Comparison of ENCODE assay signal across 19 cellular contexts in the genomic region with DNA sequence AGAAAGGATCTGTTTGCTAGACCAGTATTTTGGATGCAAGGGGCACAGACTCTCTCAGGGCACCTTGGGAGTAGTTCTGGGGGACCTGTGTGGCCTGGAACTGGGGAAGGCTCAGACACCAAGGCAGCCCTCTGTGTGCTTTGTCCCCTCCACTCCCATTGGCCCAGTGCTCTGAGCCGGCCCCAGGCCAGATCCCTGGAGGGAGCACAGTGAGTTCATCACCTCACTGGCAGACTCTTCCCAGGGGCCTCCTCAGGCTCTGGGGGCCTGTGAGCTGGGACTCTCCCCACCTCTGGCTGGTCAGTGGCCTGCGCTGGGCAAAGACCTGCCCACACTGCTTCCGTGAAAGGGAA. TPM values are rescaled to one million over a fixed set of nuclear protein-coding genes. Genes with fewer than 3 reads are reported as not detected.
DNase-seq lines count a peak whose midpoint lies in the region; ATAC-seq, FAIRE-seq and TF ChIP-seq lines count a peak whose summit lies in the region.
"Had no signal": no experiment of that assay in that cellular context is flagged by ENCODE, and none has a peak within 500 bp of the region (broad histone marks: within the 10 kb centered on the region; RNA-seq: fewer than 3 reads in every experiment).

No MANE protein-coding gene starts in this region.

- H3K27ac ChIP-seq in left ventricle myocardium inferior (replicated peaks) (peak overlapping the region; percentile 60), K562 (ENCODE audit: extremely low read depth, low read depth, low read length) (no peak overlapping the region), mesendoderm (ENCODE audit: low read depth, low read length) (no peak overlapping the region)

- no peak for TF ChIP-seq EP300 in K562 (IDR thresholded peaks at IDR 0.05; ENCODE audit: low read length)

- H2BK5ac ChIP-seq in mesendoderm (ENCODE audit: low read length) = no peak overlapping the region

- no peaks in the 10 kb centered on the region for H4K20me1 ChIP-seq in K562 (replicated peaks; ENCODE audit: control insufficient read depth, insufficient read depth, low read length)

- intact Hi-C loops in left ventricle myocardium inferior (cut with micrococcal nuclease) (no loop called here), cardiac septum (cut with DNase I) (no loop called here), K562 (cut with micrococcal nuclease) (no loop called here)
- intact Hi-C loops in activated naive CD4-positive, alpha-beta T cell treated with anti-CD3 and anti-CD28 coated beads for 36 hours (cut with micrococcal nuclease) = no loop called here

- H3K79me2 ChIP-seq in K562 (ENCODE audit: control insufficient read depth, insufficient read depth, low read length) (no peaks in the 10 kb centered on the region), mesendoderm (ENCODE audit: control insufficient read depth, insufficient read depth, low read length) (no peaks in the 10 kb centered on the region)

- no peak overlapping the region for H3K27ac Mint-ChIP-seq in type B pancreatic cell
- H3K27ac Mint-ChIP-seq in activated naive CD4-positive, alpha-beta T cell treated with anti-CD3 and anti-CD28 coated beads for 36 hours = no peak overlapping the region
- H3K27ac Mint-ChIP-seq: CD4-positive, alpha-beta memory T cell had no signal

- POLR2A ChIA-PET in K562 (lab: Yijun Ruan, JAX) = interaction anchor here (1.7 to 2.0 kb wide), 2 partner anchors 9 to 37 kb away, joined by 4 to 6 read pairs; no protein-coding TSS in a partner anchor

- in situ Hi-C loops in K562 (cut with MboI) = no loop called here

- no peak overlapping the region for H3K4ac ChIP-seq in mesendoderm (ENCODE audit: low read depth, low read length)

- CTCF ChIA-PET in K562 (lab: Yijun Ruan, JAX; ENCODE audit: low intra/inter-chr PET ratio) = no interaction called here
- CTCF ChIA-PET in activated naive CD4-positive, alpha-beta T cell treated with anti-CD3 and anti-CD28 coated beads for 36 hours (lab: Charles Lee) = no interaction called here

- no peak overlapping the region for H2BK120ac ChIP-seq in mesendoderm (ENCODE audit: low read depth, low read length)

- no peak overlapping the region for H3K4me3 Mint-ChIP-seq in type B pancreatic cell
- no peak overlapping the region for H3K4me3 Mint-ChIP-seq in activated naive CD4-positive, alpha-beta T cell treated with anti-CD3 and anti-CD28 coated beads for 36 hours
- H3K4me3 Mint-ChIP-seq: CD4-positive, alpha-beta memory T cell had no signal

- peaks cover 3% of the 10 kb centered on the region for H3K9me3 Mint-ChIP-seq in type B pancreatic cell
- no peaks in the 10 kb centered on the region for H3K9me3 Mint-ChIP-seq in activated naive CD4-positive, alpha-beta T cell treated with anti-CD3 and anti-CD28 coated beads for 36 hours

- no peak for TF ChIP-seq POLR2A in K562 (conservative IDR thresholded peaks at IDR 0.05)

- no peaks in the 10 kb centered on the region for H3K9me3 ChIP-seq in left ventricle myocardium inferior (replicated peaks)
- H3K9me3 ChIP-seq in K562 (replicated peaks; ENCODE audit: control insufficient read depth, insufficient read depth, low read depth, low read length) = no peaks in the 10 kb centered on the region

- H4K8ac ChIP-seq in mesendoderm (ENCODE audit: low read depth, low read length) = no peak overlapping the region

- H3K23ac ChIP-seq in mesendoderm (ENCODE audit: low read length) = no peak overlapping the region

- no peak for FAIRE-seq in K562 (lab: Jason Lieb, UNC)
- FAIRE-seq: H54, RCC 7860 had no signal

- BruUV-seq in K562 (replicated peaks; lab: Mats Ljungman, UMichigan) = no TSS peak

- DNase-seq in left ventricle myocardium inferior (no peak), cardiac septum (ENCODE audit: low spot score) (no peak), K562 (ENCODE audit: extremely low read depth in 1 of 4, low spot score in 3 of 4) (no peak), mesendoderm (no peak), type B pancreatic cell (ENCODE audit: extremely low spot score, unreplicated experiment) (peak; percentile 61), AG08396 (ENCODE audit: low spot score) (no peak)
- no peak for DNase-seq in activated naive CD4-positive, alpha-beta T cell treated with anti-CD3 and anti-CD28 coated beads for 36 hours
- DNase-seq: CD4-positive, alpha-beta memory T cell; DMS79 treated with DMSO at 0.1 percent for 48 hours; Kasumi-1; NCI-H187; NCI-H345; NCI-H69; SHP77 had no signal

- H3K36me3 ChIP-seq in left ventricle myocardium inferior (no peaks in the 10 kb centered on the region), K562 (ENCODE audit: control insufficient read depth, insufficient read depth, low read length) (no peaks in the 10 kb centered on the region), mesendoderm (ENCODE audit: control insufficient read depth, insufficient read depth, low read length) (no peaks in the 10 kb centered on the region)

- no peak for TF ChIP-seq CTCF in left ventricle myocardium inferior (IDR thresholded peaks at IDR 0.05; ENCODE audit: borderline replicate concordance)
- TF ChIP-seq CTCF in K562 (IDR thresholded peaks at IDR 0.05 in 2 of 3, conservative IDR thresholded peaks at IDR 0.05 in 1 of 3; ENCODE audit: insufficient read depth in 2 of 3, low read depth in 1 of 3, low read length in 3 of 3) = no peak
- no peak for TF ChIP-seq CTCF in type B pancreatic cell (conservative IDR thresholded peaks at IDR 0.05)

- no peaks in the 10 kb centered on the region for H3K9me1 ChIP-seq in K562 (ENCODE audit: control insufficient read depth, insufficient read depth, low read length)

- H3K27me3 ChIP-seq in left ventricle myocardium inferior (ENCODE audit: low read depth) (peaks cover 11% of the 10 kb centered on the region), K562 (ENCODE audit: control insufficient read depth in 2 of 2, insufficient read depth in 2 of 2, low read length in 2 of 2) (no peaks in the 10 kb centered on the region), mesendoderm (ENCODE audit: insufficient read depth, low read length, poor library complexity) (no peaks in the 10 kb centered on the region)

- H3K56ac ChIP-seq in mesendoderm (ENCODE audit: low read length) = peak overlapping the region; percentile 22

- no peak for TF ChIP-seq RAD21 in K562 (CRISPR knock-in tag; conservative IDR thresholded peaks at IDR 0.05 in 1 of 2, IDR thresholded peaks at IDR 0.05 in 1 of 2)

- H3K27me3 Mint-ChIP-seq in type B pancreatic cell = peaks cover 6% of the 10 kb centered on the region
- H3K27me3 Mint-ChIP-seq in activated naive CD4-positive, alpha-beta T cell treated with anti-CD3 and anti-CD28 coated beads for 36 hours (ENCODE audit: low read depth) = peaks cover 17% of the 10 kb centered on the region

- H2AK5ac ChIP-seq in mesendoderm (ENCODE audit: low read length) = no peak overlapping the region

- H2BK15ac ChIP-seq in mesendoderm (replicated peaks; ENCODE audit: low read depth) = no peak overlapping the region

- H3K4me2 ChIP-seq in K562 (ENCODE audit: insufficient read depth, low read length) (no peak overlapping the region), mesendoderm (ENCODE audit: low read length) (no peak overlapping the region)

- H3K4me3 ChIP-seq in left ventricle myocardium inferior (no peak overlapping the region), K562 (no peak overlapping the region), mesendoderm (ENCODE audit: low read length) (no peak overlapping the region)

- H3K79me1 ChIP-seq in mesendoderm (ENCODE audit: low read length) = no peaks in the 10 kb centered on the region

- H3K4me1 Mint-ChIP-seq in type B pancreatic cell (ENCODE audit: unreplicated experiment) = no peaks in the 10 kb centered on the region
- H3K4me1 Mint-ChIP-seq in activated naive CD4-positive, alpha-beta T cell treated with anti-CD3 and anti-CD28 coated beads for 36 hours (ENCODE audit: low read depth) = peaks cover 2% of the 10 kb centered on the region

- no peaks in the 10 kb centered on the region for H3K36me3 Mint-ChIP-seq in type B pancreatic cell
- no peaks in the 10 kb centered on the region for H3K36me3 Mint-ChIP-seq in activated naive CD4-positive, alpha-beta T cell treated with anti-CD3 and anti-CD28 coated beads for 36 hours (ENCODE audit: low read depth)
- H3K36me3 Mint-ChIP-seq: CD4-positive, alpha-beta memory T cell had no signal

- ATAC-seq in K562 = peak; percentile 25; the same call in 1 of the 3 replicates
- no peak for ATAC-seq in HG03139 (IDR thresholded peaks at IDR 0.05; ENCODE audit: unreplicated experiment)

- no peak overlapping the region for H2AFZ ChIP-seq in K562 (ENCODE audit: low read depth, low read length)

- H4K5ac ChIP-seq in mesendoderm (ENCODE audit: low read length) = no peak overlapping the region

- WGBS in K562 (ENCODE audit: insufficient coverage, low coverage, missing lambda C conversion rate) = 44% methylated on average over 3 of the region's 3 CpGs
- WGBS in mesendoderm (ENCODE audit: extremely low coverage, insufficient coverage, low lambda C conversion rate) = no CpG with 5 or more reads among the region's 3 CpGs

- H3K9ac ChIP-seq in K562 (ENCODE audit: insufficient read depth in 1 of 2, low read depth in 2 of 2, low read length in 2 of 2) = peak overlapping the region in 1 of 2 experiments; percentile 77; a peak in 2 of 4 replicates
- no peak overlapping the region for H3K9ac ChIP-seq in mesendoderm (ENCODE audit: low read length)

- H3K4me1 ChIP-seq in left ventricle myocardium inferior (peaks cover 44% of the 10 kb centered on the region), K562 (replicated peaks in 1 of 2; ENCODE audit: control insufficient read depth in 2 of 2, insufficient read depth in 2 of 2, low read length in 2 of 2) (peaks cover 5 to 11% of the 10 kb centered on the region in 2 experiments; a peak in 4 of 5 replicates), mesendoderm (ENCODE audit: control insufficient read depth, low read depth, low read length) (no peaks in the 10 kb centered on the region)

- no peak overlapping the region for H3K18ac ChIP-seq in mesendoderm (ENCODE audit: low read length)

RNA-seq across cellular contexts. Expression of gene CHRDL2, which starts 51.7 kb away (rescaled TPM):
- 6.5 TPM for total RNA-seq in left ventricle myocardium inferior
- 4.9 TPM for total RNA-seq in cardiac septum
- not detected in 2 replicates for total RNA-seq in K562 (2011; cell fraction: chromatin; rRNA removed; ENCODE audit: low replicate concordance)
- not detected in 2 replicates for total RNA-seq in K562 (2011; cell fraction: nucleolus; rRNA removed)
- total RNA-seq in K562 (2011; cell fraction: nucleoplasm; rRNA removed) = not detected in 2 replicates
- not detected in 2 replicates for total RNA-seq in K562 (2014; rRNA removed)
- total RNA-seq in K562 (2014; rRNA removed; fragmentation: Illumina TruSeq; extraction: Trizol) = not detected in 2 replicates
- total RNA-seq in K562 (2015; rRNA removed; fragmentation: Illumina TruSeq; extraction: Trizol) = not detected in 2 replicates
- total RNA-seq in K562 (2021) = 0.20 TPM in 1 of 2 replicates, not detected in the other
- not detected in 2 replicates for polyA plus RNA-seq in K562 (2011; rRNA removed)
- polyA plus RNA-seq in K562 (2011; cell fraction: cytosol; rRNA removed) = not detected in 2 replicates
- not detected in 2 replicates for polyA plus RNA-seq in K562 (2011; cell fraction: nucleus; rRNA removed)
- polyA plus RNA-seq in K562 (2012) = not detected in 2 replicates
- polyA plus RNA-seq in K562 (2014; fragmentation: Illumina TruSeq; extraction: Trizol) = not detected in 2 replicates
- polyA plus RNA-seq in K562 (2014; fragmentation: Nextera tagmentation; extraction: Ambion mirVana) = not detected
- not detected in 2 replicates for polyA plus RNA-seq in K562 (2014; rRNA removed)
- not detected in 2 replicates for polyA minus RNA-seq in K562 (2011; rRNA and poly(A)+ RNA removed)
- not detected in 2 replicates for polyA minus RNA-seq in K562 (2011; cell fraction: cytosol; rRNA and poly(A)+ RNA removed)
- polyA minus RNA-seq in K562 (2011; cell fraction: nucleus; rRNA and poly(A)+ RNA removed) = not detected in 2 replicates
- 0.37 TPM for polyA plus RNA-seq in mesendoderm (2013, experiment 1 of 2)
- polyA plus RNA-seq in mesendoderm (2013, experiment 2 of 2) = 0.39 TPM
- 1.4 TPM in 1 of 2 replicates, not detected in the other for total RNA-seq in type B pancreatic cell (ENCODE audit: low replicate concordance)
- not detected for total RNA-seq in activated naive CD4-positive, alpha-beta T cell treated with anti-CD3 and anti-CD28 coated beads for 36 hours
- total RNA-seq: CD4-positive, alpha-beta memory T cell; G401; HT-29 had no signal
- polyA plus RNA-seq: CD4-positive, alpha-beta memory T cell had no signal
